Comparison of ENCODE assay signal across 31 cellular contexts in genomic region chr7:119028736-119029135, GRCh38.
"Had no signal": no experiment of that assay in that cellular context is flagged by ENCODE, and none has a peak within 500 bp of the region (broad histone marks: within the 10 kb centered on the region; RNA-seq: fewer than 3 reads in every experiment).

No MANE protein-coding gene starts in this region.

- H3K9me3 ChIP-seq: adrenal gland, ascending aorta, body of pancreas had no signal

- H3K27me3 ChIP-seq: adrenal gland, ascending aorta, body of pancreas, brain microvascular endothelial cell, breast epithelium, cardiac muscle cell had no signal

- H3K4me3 ChIP-seq: adrenal gland, ascending aorta, body of pancreas, breast epithelium, cardiac muscle cell had no signal

- ATAC-seq: activated naive CD4-positive, alpha-beta T cell treated with anti-CD3 and anti-CD28 coated beads, Interleukin-2, amount 50 U/mL, for 72 hours; activated naive CD8-positive, alpha-beta T cell treated with anti-CD3 and anti-CD28 coated beads, Interleukin-2, amount 50 U/mL, for 24 hours; activated T-cell treated with anti-CD3 and anti-CD28 coated beads, Interleukin-2, amount 50 U/mL, for 4 hours; activated T-cell treated with anti-CD3 and anti-CD28 coated beads, Interleukin-2, amount 50 U/mL, for 72 hours; activated T-helper 17 cell treated with anti-CD3 and anti-CD28 coated beads, Interleukin-2, amount 50 U/mL, for 72 hours; body of pancreas had no signal

- H3K27ac ChIP-seq: adrenal gland, ascending aorta, body of pancreas, brain microvascular endothelial cell, breast epithelium, cardiac muscle cell had no signal

- H3K4me1 ChIP-seq: adrenal gland, ascending aorta, breast epithelium had no signal

- H3K36me3 ChIP-seq: adrenal gland, ascending aorta, brain microvascular endothelial cell, breast epithelium, cardiac muscle cell had no signal

- DNase-seq: activated effector memory CD4-positive, alpha-beta T cell treated with anti-CD3 and anti-CD28 coated beads, Interleukin-2, amount 50 U/mL, for 16 hours; activated effector memory CD4-positive, alpha-beta T cell treated with Interleukin-2 at 50 U/mL for 16 hours; activated gamma-delta T cell; activated gamma-delta T cell treated with Interleukin-2 at 50 U/mL for 16 hours; activated naive CD4-positive, alpha-beta T cell; activated naive CD4-positive, alpha-beta T cell treated with anti-CD3 and anti-CD28 coated beads for 36 hours; activated naive CD4-positive, alpha-beta T cell treated with anti-CD3 and anti-CD28 coated beads, Interleukin-2, amount 10 ng/mL, durations not matched to agents 7 days and 5 days; activated naive CD4-positive, alpha-beta T cell treated with anti-CD3 and anti-CD28 coated beads, Interleukin-2, amount 50 U/mL, for 16 hours; activated naive CD4-positive, alpha-beta T cell treated with Interleukin-2 at 50 U/mL for 16 hours; activated naive CD8-positive, alpha-beta T cell treated with anti-CD3 and anti-CD28 coated beads for 36 hours; activated naive CD8-positive, alpha-beta T cell treated with anti-CD3 and anti-CD28 coated beads, Interleukin-2, amount 10 ng/mL, durations not matched to agents 7 days and 5 days; activated naive CD8-positive, alpha-beta T cell treated with anti-CD3 and anti-CD28 coated beads, Interleukin-2, amount 50 U/mL, for 24 hours; activated T-cell treated with anti-CD3 and anti-CD28 coated beads, Interleukin-2, amount 50 U/mL, for 24 hours; activated T-cell treated with anti-CD3 and anti-CD28 coated beads, Interleukin-2, amount 50 U/mL, for 4 hours; activated T-cell treated with anti-CD3 and anti-CD28 coated beads, Interleukin-2, amount 50 U/mL, for 48 hours; activated T-cell treated with anti-CD3 and anti-CD28 coated beads, Interleukin-2, amount 50 U/mL, for 72 hours; adrenal gland; amniotic stem cell; amygdala; anterior cingulate cortex; aorta; body of pancreas; brain microvascular endothelial cell; caudate nucleus; central memory CD4-positive, alpha-beta T cell; cerebellar nuclear complex had no signal
